10 cellular contexts compared by ENCODE assay signal in genomic region chr4:147481577-147482109, GRCh38. TPM values are rescaled to one million over a fixed set of nuclear protein-coding genes. Genes with fewer than 3 reads are reported as not detected.
DNase-seq lines count a peak whose midpoint lies in the region; ATAC-seq and TF ChIP-seq lines count a peak whose summit lies in the region.
"Had no signal": no experiment of that assay in that cellular context is flagged by ENCODE, and none has a peak within 500 bp of the region (broad histone marks: within the 10 kb centered on the region; RNA-seq: fewer than 3 reads in every experiment).

No MANE protein-coding gene starts in this region.

- H4K8ac ChIP-seq in mesenchymal stem cell (ENCODE audit: low read length) = peak overlapping the region; percentile 88

- peak overlapping the region; percentile 78 for H3K9ac ChIP-seq in mesenchymal stem cell (ENCODE audit: low read length)

- no peak overlapping the region for H2AK5ac ChIP-seq in mesenchymal stem cell (ENCODE audit: low read length, severe bottlenecking)

- peak overlapping the region; percentile 46 for H2AFZ ChIP-seq in mesenchymal stem cell (ENCODE audit: low read depth, low read length)

- no peak overlapping the region for H2BK5ac ChIP-seq in mesenchymal stem cell (ENCODE audit: low read depth, low read length, poor library complexity, severe bottlenecking)

- H3K27me3 ChIP-seq in MG63 (no peaks in the 10 kb centered on the region), mesenchymal stem cell (ENCODE audit: control insufficient read depth in 1 of 2, insufficient read depth in 1 of 2, low read length in 2 of 2) (no peaks in the 10 kb centered on the region), tibial artery (no peaks in the 10 kb centered on the region)

- H3K4me3 ChIP-seq in MG63 (peak overlapping the region; percentile 34), epithelial cell of esophagus (ENCODE audit: low read length) (peak overlapping the region; percentile 50), mesenchymal stem cell (ENCODE audit: insufficient read depth in 1 of 2, low read depth in 1 of 2, low read length in 2 of 2) (peak overlapping the region; percentile 77 to 80), tibial artery (peak overlapping the region; percentile 56 to 70)

- H3K4me2 ChIP-seq in mesenchymal stem cell (ENCODE audit: low read length, poor library complexity, severe bottlenecking) = peak overlapping the region; percentile 61

- DNase-seq in MG63 (no peak), epithelial cell of esophagus (ENCODE audit: low read depth) (no peak), mesenchymal stem cell (peak; percentile 46), tibial artery (peak in 1 of 2 donors; percentile 67), DMS53 (lab: John Stamatoyannopoulos, UW) (no peak)
- DNase-seq: NCI-H226 had no signal

- no peak overlapping the region for H2BK15ac ChIP-seq in mesenchymal stem cell (ENCODE audit: low read depth, poor library complexity, severe bottlenecking)

- H3K9me3 ChIP-seq in MG63 (no peaks in the 10 kb centered on the region), mesenchymal stem cell (ENCODE audit: control insufficient read depth, low read length) (no peaks in the 10 kb centered on the region), tibial artery (no peaks in the 10 kb centered on the region)

- peak overlapping the region in 1 of 2 experiments; percentile 95 for H3K14ac ChIP-seq in mesenchymal stem cell (ENCODE audit: low read length in 2 of 2)

- intact Hi-C loops in tibial artery (cut with DNase I; ENCODE audit: low total_unique reads) = no loop called here

- H2BK12ac ChIP-seq in mesenchymal stem cell (ENCODE audit: low read length in 2 of 2) = peak overlapping the region; percentile 21 to 77

- peak overlapping the region in 1 of 2 experiments; percentile 23 for H3K23ac ChIP-seq in mesenchymal stem cell (ENCODE audit: low read length in 2 of 2)

- no peak for ATAC-seq in GM18873 (IDR thresholded peaks at IDR 0.05; ENCODE audit: low FRiP score, unreplicated experiment)
- no peak for ATAC-seq in HG03442 (IDR thresholded peaks at IDR 0.05; ENCODE audit: unreplicated experiment)
- ATAC-seq in GM21528 (IDR thresholded peaks at IDR 0.05; ENCODE audit: low FRiP score, unreplicated experiment) = no peak

- H3K36me3 ChIP-seq in MG63 = no peaks in the 10 kb centered on the region
- peaks cover 0 to 8% of the 10 kb centered on the region in 2 experiments for H3K36me3 ChIP-seq in mesenchymal stem cell (ENCODE audit: control insufficient read depth in 1 of 2, insufficient read depth in 2 of 2, low read depth in 1 of 2, low read length in 2 of 2)
- no peaks in the 10 kb centered on the region for H3K36me3 ChIP-seq in tibial artery

- H3K79me1 ChIP-seq in mesenchymal stem cell (replicated peaks; ENCODE audit: low read length, poor library complexity, severe bottlenecking) = peaks cover 8% of the 10 kb centered on the region

- TF ChIP-seq CTCF in epithelial cell of esophagus (IDR thresholded peaks at IDR 0.05; ENCODE audit: insufficient read depth, low read depth, low read length, missing control alignments) = no peak
- no peak for TF ChIP-seq CTCF in tibial artery (IDR thresholded peaks at IDR 0.05)

- H3K18ac ChIP-seq in mesenchymal stem cell (ENCODE audit: low read depth in 1 of 2, low read length in 2 of 2) = peak overlapping the region; percentile 52 to 83

- H3K27ac ChIP-seq in mesenchymal stem cell (ENCODE audit: low read length, poor library complexity, severe bottlenecking) = no peak overlapping the region
- H3K27ac ChIP-seq in tibial artery = peak overlapping the region; percentile 79 to 92
- H3K27ac ChIP-seq: VCaP had no signal

- WGBS in mesenchymal stem cell = 3% methylated on average over 6 of the region's 13 CpGs

- peak overlapping the region; percentile 47 to 86 for H3K4ac ChIP-seq in mesenchymal stem cell (ENCODE audit: low read depth in 1 of 2, low read length in 2 of 2)

- peak overlapping the region; percentile 47 for H4K91ac ChIP-seq in mesenchymal stem cell (ENCODE audit: low read length)

- H3K4me1 ChIP-seq in mesenchymal stem cell (ENCODE audit: control insufficient read depth, insufficient read depth, low read depth, low read length) = peaks cover 6% of the 10 kb centered on the region
- H3K4me1 ChIP-seq in tibial artery = peaks cover 0 to 50% (median 19%) of the 10 kb centered on the region in 4 donors

- H2BK120ac ChIP-seq in mesenchymal stem cell (ENCODE audit: low read depth, low read length) = peak overlapping the region; percentile 43

RNA-seq across cellular contexts. Expression of gene EDNRA, which starts 0.7 kb away (rescaled TPM):
- 0.16 TPM in 1 of 2 replicates, not detected in the other for total RNA-seq in MG63 (2014; rRNA removed; shearing (Covaris generic); ENCODE audit: low replicate concordance)
- 29.0 TPM for polyA plus RNA-seq in mesenchymal stem cell (2013, experiment 1 of 2)
- polyA plus RNA-seq in mesenchymal stem cell (2013, experiment 2 of 2) = 32.5 TPM
